Comparison of ENCODE assay signal across 26 cellular contexts in the genomic region with DNA sequence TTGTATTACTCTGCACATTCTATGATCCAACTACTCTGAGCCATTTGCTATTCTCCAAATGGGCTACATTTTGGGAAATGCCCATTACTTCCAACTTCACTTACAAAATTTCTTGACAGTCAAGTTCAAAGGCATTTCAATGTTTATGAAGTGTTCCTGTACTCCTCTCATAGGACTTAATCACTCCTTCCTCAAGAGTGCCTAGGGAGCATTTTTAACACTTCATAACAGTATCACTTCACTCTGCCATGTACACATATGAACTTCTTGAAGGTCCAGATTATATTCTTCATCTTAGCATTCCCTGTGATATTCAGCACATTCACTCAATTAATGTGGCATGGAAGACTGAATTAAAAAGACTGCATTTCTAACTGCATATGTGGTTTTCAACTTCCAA.
"Had no signal": no experiment of that assay in that cellular context is flagged by ENCODE, and none has a peak within 500 bp of the region (broad histone marks: within the 10 kb centered on the region; RNA-seq: fewer than 3 reads in every experiment).

No MANE protein-coding gene starts in this region.

- H3K27me3 Mint-ChIP-seq: activated B cell treated with CpG ODN at 0.5 μM for 24 hours; activated CD4-positive, alpha-beta T cell treated with anti-CD3 and anti-CD28 coated beads, Interleukin-2, amount 10 ng/mL, durations not matched to agents 24 days and 14 days; activated CD8-positive, alpha-beta memory T cell treated with anti-CD3 and anti-CD28 coated beads, Interleukin-2, amount 10 ng/mL, durations not matched to agents 7 days and 5 days; activated naive CD4-positive, alpha-beta T cell treated with anti-CD3 and anti-CD28 coated beads, Interleukin-2, amount 50 U/mL, for 24 hours; activated T-cell treated with anti-CD3 and anti-CD28 coated beads, Interleukin-2, amount 50 U/mL, for 24 hours had no signal

- H3K9me3 Mint-ChIP-seq: activated B cell treated with CpG ODN at 0.5 μM for 24 hours; activated naive CD4-positive, alpha-beta T cell treated with anti-CD3 and anti-CD28 coated beads, Interleukin-2, amount 50 U/mL, for 24 hours; activated T-helper 1 cell treated with anti-CD3 and anti-CD28 coated beads, Interleukin-12 subunit alpha, Interleukin-12 subunit beta, Interleukin-2, Interleukin-4 antibody, amounts not matched to agents 30 ng/mL and 10 ng/mL and 1 ng/mL, durations not matched to agents 14 hours and 24 hours and 36 hours had no signal

- H3K9me3 ChIP-seq: body of pancreas had no signal

- FAIRE-seq: bronchial epithelial cell, TTC549 had no signal

- H3K27ac ChIP-seq: body of pancreas, KMS-11, PC-9 had no signal

- H3K27ac Mint-ChIP-seq: activated B cell treated with CpG ODN at 0.5 μM for 24 hours; activated CD4-positive, alpha-beta T cell treated with anti-CD3 and anti-CD28 coated beads, Interleukin-2, amount 10 ng/mL, durations not matched to agents 24 days and 14 days; activated CD8-positive, alpha-beta memory T cell treated with anti-CD3 and anti-CD28 coated beads, Interleukin-2, amount 10 ng/mL, durations not matched to agents 7 days and 5 days; activated T-cell treated with anti-CD3 and anti-CD28 coated beads, Interleukin-2, amount 50 U/mL, for 24 hours; activated T-helper 1 cell treated with anti-CD3 and anti-CD28 coated beads, Interleukin-12 subunit alpha, Interleukin-12 subunit beta, Interleukin-2, Interleukin-4 antibody, amounts not matched to agents 30 ng/mL and 10 ng/mL and 1 ng/mL, durations not matched to agents 14 hours and 24 hours and 36 hours had no signal

- DNase-seq: activated B cell treated with CpG ODN at 0.5 μM for 24 hours; activated CD4-positive, alpha-beta T cell treated with anti-CD3 and anti-CD28 coated beads for 1 hour; activated CD4-positive, alpha-beta T cell treated with anti-CD3 and anti-CD28 coated beads, Interleukin-2, amount 10 ng/mL, durations not matched to agents 24 days and 14 days; activated CD4-positive, alpha-beta T cell treated with anti-CD3 and anti-CD28 coated beads, Interleukin-2, amount 50 U/mL, for 48 hours; activated CD8-positive, alpha-beta memory T cell treated with anti-CD3 and anti-CD28 coated beads, Interleukin-2, amount 10 ng/mL, durations not matched to agents 7 days and 5 days; activated effector memory CD4-positive, alpha-beta T cell treated with Interleukin-2 at 50 U/mL for 16 hours; activated naive CD4-positive, alpha-beta T cell; activated T-cell treated with anti-CD3 and anti-CD28 coated beads, Interleukin-2, amount 50 U/mL, for 24 hours; aorta; body of pancreas; central memory CD4-positive, alpha-beta T cell; MM.1S; NCI-H1105; NCI-H1436; NCI-H1694 treated with DMSO at 0.1 percent for 48 hours; NCI-H2029 treated with DMSO at 0.1 percent for 48 hours; NCI-H510A treated with DMSO at 0.1 percent for 48 hours; PC-9; SHP77 treated with DMSO at 0.1 percent for 48 hours; T-helper 2 cell; T1000 had no signal

- ATAC-seq: activated CD8-positive, alpha-beta memory T cell treated with anti-CD3 and anti-CD28 coated beads, Interleukin-2, amount 10 ng/mL, durations not matched to agents 7 days and 5 days; body of pancreas had no signal

- H3K36me3 Mint-ChIP-seq: activated naive CD4-positive, alpha-beta T cell treated with anti-CD3 and anti-CD28 coated beads, Interleukin-2, amount 50 U/mL, for 24 hours had no signal

- H3K27me3 ChIP-seq: body of pancreas had no signal

- H3K4me3 Mint-ChIP-seq: activated B cell treated with CpG ODN at 0.5 μM for 24 hours; activated CD4-positive, alpha-beta T cell treated with anti-CD3 and anti-CD28 coated beads, Interleukin-2, amount 10 ng/mL, durations not matched to agents 24 days and 14 days; activated CD8-positive, alpha-beta memory T cell treated with anti-CD3 and anti-CD28 coated beads, Interleukin-2, amount 10 ng/mL, durations not matched to agents 7 days and 5 days; activated naive CD4-positive, alpha-beta T cell treated with anti-CD3 and anti-CD28 coated beads, Interleukin-2, amount 50 U/mL, for 24 hours; activated T-cell treated with anti-CD3 and anti-CD28 coated beads, Interleukin-2, amount 50 U/mL, for 24 hours; activated T-helper 1 cell treated with anti-CD3 and anti-CD28 coated beads, Interleukin-12 subunit alpha, Interleukin-12 subunit beta, Interleukin-2, Interleukin-4 antibody, amounts not matched to agents 30 ng/mL and 10 ng/mL and 1 ng/mL, durations not matched to agents 14 hours and 24 hours and 36 hours had no signal

- H3K4me3 ChIP-seq: body of pancreas, PC-9 had no signal

- H3K4me1 ChIP-seq: body of pancreas had no signal
